In genomic region chr4:55409468-55410171, GRCh38 we compare ENCODE assay signal across 8 cellular contexts. TPM values are rescaled to one million over a fixed set of nuclear protein-coding genes. Genes with fewer than 3 reads are reported as not detected.
A peak's percentile ranks its signal among the peaks of the same experiment; 100 is the strongest.
DNase-seq lines count a peak whose midpoint lies in the region; ATAC-seq, FAIRE-seq and TF ChIP-seq lines count a peak whose summit lies in the region.

No MANE protein-coding gene starts in this region.

- TF ChIP-seq POLR2A in H1 (IDR thresholded peaks at IDR 0.05; ENCODE audit: control extremely low read depth in 1 of 2, low read depth in 2 of 2, low read length in 2 of 2) = no peak

- no peak overlapping the region for H3K4me3 Mint-ChIP-seq in CD8-positive, alpha-beta memory T cell
- no peak overlapping the region for H3K4me3 Mint-ChIP-seq in activated naive CD4-positive, alpha-beta T cell treated with anti-CD3 and anti-CD28 coated beads for 36 hours

- peak; percentile 62 to 75 for TF ChIP-seq RAD21 in H1 (IDR thresholded peaks at IDR 0.05 in 1 of 2, conservative IDR thresholded peaks at IDR 0.05 in 1 of 2; ENCODE audit: low read depth in 2 of 2, low read length in 2 of 2)

- peaks cover 5% of the 10 kb centered on the region for H3K36me3 ChIP-seq in CD8-positive, alpha-beta memory T cell (ENCODE audit: insufficient read depth, low read length)
- H3K36me3 ChIP-seq in H1 (ENCODE audit: control insufficient read depth in 2 of 4, insufficient read depth in 4 of 4, low read length in 3 of 4) (peaks cover 2 to 43% (median 12%) of the 10 kb centered on the region in 4 experiments; a peak in 6 of 8 replicates), skeletal muscle satellite cell (ENCODE audit: insufficient read depth, low read length) (peaks cover 46% of the 10 kb centered on the region)

- FAIRE-seq in H1 (lab: Jason Lieb, UNC) = peak; percentile 57

- H3K79me1 ChIP-seq in H1 (ENCODE audit: low read depth, low read length) = peaks cover 6% of the 10 kb centered on the region

- H3K4me2 ChIP-seq in H1 (ENCODE audit: insufficient read depth in 1 of 2, low read depth in 2 of 2, low read length in 2 of 2) (no peak overlapping the region), skeletal muscle satellite cell (ENCODE audit: low read length) (peak overlapping the region; percentile 70)

- H2BK12ac ChIP-seq in H1 (ENCODE audit: low read depth, low read length) = no peak overlapping the region

- no peak overlapping the region for H2BK15ac ChIP-seq in H1 (ENCODE audit: low read length)

- no peaks in the 10 kb centered on the region for H3K27me3 ChIP-seq in CD8-positive, alpha-beta memory T cell (ENCODE audit: insufficient read depth, low read length, poor library complexity, severe bottlenecking)
- H3K27me3 ChIP-seq in H1 (replicated peaks in 1 of 4; ENCODE audit: control insufficient read depth in 3 of 4, extremely low read depth in 1 of 4, insufficient read depth in 3 of 4, low read length in 3 of 4) = no peaks in the 10 kb centered on the region
- H3K27me3 ChIP-seq in skeletal muscle satellite cell (ENCODE audit: control insufficient read depth, insufficient read depth, low read length) = no peaks in the 10 kb centered on the region

- H4K5ac ChIP-seq in H1 (ENCODE audit: insufficient read length, low read depth, low read length) = no peak overlapping the region

- H3K27ac ChIP-seq in CD8-positive, alpha-beta memory T cell (ENCODE audit: low read depth, low read length) = no peak overlapping the region
- no peak overlapping the region for H3K27ac ChIP-seq in H1 (ENCODE audit: low read depth, low read length)

- DNase-seq in CD8-positive, alpha-beta memory T cell = no peak
- DNase-seq in H1 (ENCODE audit: low read depth in 1 of 2, low spot score in 2 of 2) (no peak), NCI-H2196 treated with DMSO at 0.1 percent for 48 hours (lab: John Stamatoyannopoulos, UW; ENCODE audit: unreplicated experiment) (no peak)
- no peak for DNase-seq in activated naive CD4-positive, alpha-beta T cell treated with anti-CD3 and anti-CD28 coated beads for 36 hours

- peaks cover 4% of the 10 kb centered on the region for H3K4me1 ChIP-seq in CD8-positive, alpha-beta memory T cell (ENCODE audit: insufficient read depth, low read length)
- peaks cover 0 to 3% (median under 1%) of the 10 kb centered on the region in 4 experiments; a peak in 2 of 7 replicates for H3K4me1 ChIP-seq in H1 (replicated peaks in 1 of 4; ENCODE audit: control insufficient read depth in 3 of 4, insufficient read depth in 4 of 4, low read length in 3 of 4)
- H3K4me1 ChIP-seq in skeletal muscle satellite cell (ENCODE audit: control insufficient read depth, insufficient read depth, low read length) = peaks cover 23% of the 10 kb centered on the region

- H4K8ac ChIP-seq in H1 (ENCODE audit: extremely low read depth, insufficient read depth, low read length) = no peak overlapping the region

- POLR2A ChIA-PET in CD8-positive, alpha-beta memory T cell (lab: Charles Lee) = interaction anchor here (0.5 kb wide), 1 partner anchor 137 kb away, joined by 3 read pairs; no protein-coding TSS in a partner anchor
- POLR2A ChIA-PET in H1 (lab: Charles Lee; ENCODE audit: partially characterized antibody) = interaction anchor here (0.7 to 2.9 kb wide), 4 partner anchors 13 to 203 kb away, joined by 3 to 19 read pairs (median 4); partner anchors contain the start of genes CLOCK and TMEM165

- no peak overlapping the region for H3K56ac ChIP-seq in H1 (replicated peaks; ENCODE audit: insufficient read length, low read depth, low read length)

- H3K4me3 ChIP-seq in CD8-positive, alpha-beta memory T cell (ENCODE audit: low read length) = no peak overlapping the region
- H3K4me3 ChIP-seq in H1 (ENCODE audit: extremely low read depth in 1 of 4, insufficient read depth in 2 of 4, low read depth in 3 of 4, low read length in 4 of 4) (no peak overlapping the region), skeletal muscle satellite cell (ENCODE audit: low read length) (peak overlapping the region; percentile 46)

- 79% methylated on average over 10 of the region's 10 CpGs; no CpG with 5 or more reads in 1 of the 2 experiments for WGBS in H1 (ENCODE audit: extremely low coverage in 1 of 2, insufficient coverage in 1 of 2, insufficient read length in 1 of 2, insufficient replicate concordance in 2 of 2, low coverage in 1 of 2, low lambda C conversion rate in 2 of 2, missing lambda C conversion rate in 1 of 2), 2 experiments

- no peak overlapping the region for H2BK20ac ChIP-seq in H1 (ENCODE audit: low read length)

- H2BK120ac ChIP-seq in H1 (replicated peaks; ENCODE audit: low read depth, low read length) = no peak overlapping the region

- no peaks in the 10 kb centered on the region for H3K27me3 Mint-ChIP-seq in CD8-positive, alpha-beta memory T cell
- no peaks in the 10 kb centered on the region for H3K27me3 Mint-ChIP-seq in activated naive CD4-positive, alpha-beta T cell treated with anti-CD3 and anti-CD28 coated beads for 36 hours (ENCODE audit: low read depth)

- no peak overlapping the region for H2AK5ac ChIP-seq in H1 (ENCODE audit: low read depth, low read length)

- intact Hi-C loops in activated naive CD4-positive, alpha-beta T cell treated with anti-CD3 and anti-CD28 coated beads for 36 hours (cut with micrococcal nuclease) = no loop called here

- ATAC-seq in GM19395 (IDR thresholded peaks at IDR 0.05; ENCODE audit: unreplicated experiment) (peak; percentile 64), HG03571 (IDR thresholded peaks at IDR 0.05; ENCODE audit: unreplicated experiment) (peak; percentile 74), GM21717 (IDR thresholded peaks at IDR 0.05; ENCODE audit: unreplicated experiment) (no peak)

- CTCF ChIA-PET in CD8-positive, alpha-beta memory T cell (lab: Charles Lee) = interaction anchor here (1.7 kb wide), 1 partner anchor 14 kb away, joined by 4 read pairs; the partner anchor contains the start of gene TMEM165
- CTCF ChIA-PET in H1 (lab: Charles Lee; ENCODE audit: partially characterized antibody) = interaction anchor here (0.7 to 2.7 kb wide), 16 partner anchors 9 to 458 kb away, joined by 3 to 9 read pairs (median 3); no protein-coding TSS in a partner anchor
- CTCF ChIA-PET in activated naive CD4-positive, alpha-beta T cell treated with anti-CD3 and anti-CD28 coated beads for 36 hours (lab: Charles Lee) = interaction anchor here (0.6 to 0.7 kb wide), 2 partner anchors 121 to 149 kb away, joined by 3 read pairs; no protein-coding TSS in a partner anchor

- peaks cover 14 to 19% of the 10 kb centered on the region in 2 experiments for H4K20me1 ChIP-seq in H1 (replicated peaks in 1 of 2; ENCODE audit: control insufficient read depth in 1 of 2, insufficient read depth in 2 of 2, low read length in 2 of 2)

- H3K23ac ChIP-seq in H1 (ENCODE audit: insufficient read length) = no peak overlapping the region

- H3K9me3 ChIP-seq in CD8-positive, alpha-beta memory T cell (ENCODE audit: low read length) = no peaks in the 10 kb centered on the region
- H3K9me3 ChIP-seq in H1 (ENCODE audit: insufficient read depth in 2 of 2, low read depth in 1 of 2, low read length in 1 of 2) = no peaks in the 10 kb centered on the region
- H3K9me3 ChIP-seq in skeletal muscle satellite cell (replicated peaks; ENCODE audit: low read length) = no peaks in the 10 kb centered on the region

- no peak overlapping the region for H2BK5ac ChIP-seq in H1 (ENCODE audit: low read depth, low read length)

- no peak overlapping the region for H4K91ac ChIP-seq in H1 (replicated peaks; ENCODE audit: insufficient read length, low read length)

- H3K79me2 ChIP-seq in H1 (ENCODE audit: control insufficient read depth in 1 of 2, insufficient read depth in 2 of 2, low read length in 2 of 2) = peaks cover 12 to 95% of the 10 kb centered on the region in 2 experiments

- no peaks in the 10 kb centered on the region for H3K9me3 Mint-ChIP-seq in CD8-positive, alpha-beta memory T cell
- H3K9me3 Mint-ChIP-seq in activated naive CD4-positive, alpha-beta T cell treated with anti-CD3 and anti-CD28 coated beads for 36 hours = no peaks in the 10 kb centered on the region

- no peak for TF ChIP-seq EP300 in H1 (IDR thresholded peaks at IDR 0.05; ENCODE audit: borderline replicate concordance in 1 of 2, low read depth in 2 of 2, low read length in 2 of 2)

- no peak overlapping the region for H2AFZ ChIP-seq in H1 (ENCODE audit: low read length)

- no peaks in the 10 kb centered on the region for H3K23me2 ChIP-seq in H1 (ENCODE audit: low read depth, low read length)

- peaks cover 39 to 66% (median 62%) of the 10 kb centered on the region in 3 donors for H3K4me1 Mint-ChIP-seq in CD8-positive, alpha-beta memory T cell
- peaks cover 27% of the 10 kb centered on the region for H3K4me1 Mint-ChIP-seq in activated naive CD4-positive, alpha-beta T cell treated with anti-CD3 and anti-CD28 coated beads for 36 hours (ENCODE audit: low read depth)

- no peak overlapping the region for H3K14ac ChIP-seq in H1 (ENCODE audit: insufficient read length)

- no peak overlapping the region for H3K4ac ChIP-seq in H1 (replicated peaks; ENCODE audit: insufficient read length, low read depth, low read length)

- H3K36me3 Mint-ChIP-seq in CD8-positive, alpha-beta memory T cell = peaks cover 2 to 51% (median 7%) of the 10 kb centered on the region in 3 donors
- H3K36me3 Mint-ChIP-seq in activated naive CD4-positive, alpha-beta T cell treated with anti-CD3 and anti-CD28 coated beads for 36 hours (ENCODE audit: low read depth) = peaks cover 30% of the 10 kb centered on the region

- H3K9ac ChIP-seq in H1 (replicated peaks in 1 of 4; ENCODE audit: extremely low read depth in 1 of 4, low read depth in 3 of 4, low read length in 3 of 4) (no peak overlapping the region), skeletal muscle satellite cell (ENCODE audit: low read depth, low read length) (peak overlapping the region; percentile 42)

- peak overlapping the region in 6 of 8 donors; percentile 6 to 90 (median 52) for H3K27ac Mint-ChIP-seq in CD8-positive, alpha-beta memory T cell
- H3K27ac Mint-ChIP-seq in activated naive CD4-positive, alpha-beta T cell treated with anti-CD3 and anti-CD28 coated beads for 36 hours = no peak overlapping the region

- peak in 2 of 3 experiments; percentile 39 to 46; a peak in 3 of 4 replicates for TF ChIP-seq CTCF in H1 (IDR thresholded peaks at IDR 0.05; ENCODE audit: control extremely low read depth in 1 of 3, insufficient read depth in 1 of 3, low read depth in 1 of 3, low read length in 3 of 3)

- no peak overlapping the region for H3K18ac ChIP-seq in H1 (ENCODE audit: extremely low read depth, low read length)

RNA-seq across cellular contexts. Expression of gene TMEM165, which starts 13.9 kb away (rescaled TPM):
- total RNA-seq in CD8-positive, alpha-beta memory T cell = 10 to 100 TPM; 69.1 to 76.5 TPM
- polyA plus RNA-seq in CD8-positive, alpha-beta memory T cell = 31.1 TPM
- total RNA-seq in H1 (2021; fragmentation: NEBNext Ultra II Directional; extraction: Animal tissue kit (Norgen Biotek cat#: 25700)) = 77.7 and 85.5 TPM in 2 replicates
- polyA plus RNA-seq in H1 (2011; rRNA removed) = 123 and 125 TPM in 2 replicates
- polyA plus RNA-seq in H1 (2011; cell fraction: cytosol; rRNA removed) = 77.0 TPM
- polyA plus RNA-seq in H1 (2011; cell fraction: nucleus; rRNA removed) = 62.2 TPM
- polyA plus RNA-seq in H1 (2012, experiment 1 of 2) = 46.1 to 68.7 TPM (median 50.2 TPM) in 4 replicates
- polyA plus RNA-seq in H1 (2012, experiment 2 of 2) = 37.4 TPM
- 86.9 TPM for polyA plus RNA-seq in H1 (2013, experiment 1 of 2)
- 102 TPM for polyA plus RNA-seq in H1 (2013, experiment 2 of 2)
- polyA minus RNA-seq in H1 (2011; rRNA and poly(A)+ RNA removed) = 144 TPM in 2 replicates
- 84.8 TPM for polyA minus RNA-seq in H1 (2011; cell fraction: cytosol; rRNA and poly(A)+ RNA removed)
- polyA minus RNA-seq in H1 (2011; cell fraction: nucleus; rRNA and poly(A)+ RNA removed) = 152 TPM
- 106 and 140 TPM in 2 replicates for total RNA-seq in skeletal muscle satellite cell (2012; rRNA removed)
- total RNA-seq in activated naive CD4-positive, alpha-beta T cell treated with anti-CD3 and anti-CD28 coated beads for 36 hours = 10 to 100 TPM; 39.1 to 40.6 TPM
